ENCODE assay signal across 15 cellular contexts in the genomic region with DNA sequence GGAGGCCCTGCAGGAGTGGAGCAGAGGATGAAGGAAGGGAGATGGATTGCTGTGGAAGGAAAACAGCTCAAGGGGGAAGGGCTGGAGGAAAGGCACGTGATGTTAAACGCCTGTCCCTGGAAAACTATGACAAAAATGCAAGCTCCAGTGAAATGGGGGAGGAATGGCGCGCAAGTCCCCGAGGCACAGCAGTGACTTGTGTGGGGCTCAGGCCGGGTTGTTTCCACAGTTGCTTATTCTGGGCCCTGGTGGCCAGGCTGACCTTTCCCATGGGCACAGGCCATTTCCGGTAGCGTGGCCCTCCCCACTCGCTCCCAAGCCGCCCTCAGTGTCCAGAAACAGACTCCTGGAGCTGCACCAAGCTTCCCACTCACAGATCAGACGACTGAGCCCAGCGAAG.
DNase-seq lines count a peak whose midpoint lies in the region; ATAC-seq, FAIRE-seq and TF ChIP-seq lines count a peak whose summit lies in the region.
"Had no signal": no experiment of that assay in that cellular context is flagged by ENCODE, and none has a peak within 500 bp of the region (broad histone marks: within the 10 kb centered on the region; RNA-seq: fewer than 3 reads in every experiment).

No MANE protein-coding gene starts in this region.

- H3K4me1 Mint-ChIP-seq in central memory CD8-positive, alpha-beta T cell: peaks cover 28% of the 10 kb centered on the region

- H3K9me3 ChIP-seq in kidney (ENCODE audit: control insufficient read depth in 1 of 2, low read length in 2 of 2): no peaks in the 10 kb centered on the region
- peaks cover 0 to 7% (median 0%) of the 10 kb centered on the region in 8 donors for H3K9me3 ChIP-seq in spleen
- H3K9me3 ChIP-seq: upper lobe of right lung had no signal

- H3K4me1 ChIP-seq in kidney (ENCODE audit: control insufficient read depth in 1 of 2, insufficient read depth in 1 of 2, low read depth in 1 of 2, low read length in 2 of 2): peaks cover 0 to 5% of the 10 kb centered on the region in 2 donors
- H3K4me1 ChIP-seq in spleen: peaks cover 0 to 45% (median 10%) of the 10 kb centered on the region in 6 donors
- H3K4me1 ChIP-seq: upper lobe of right lung had no signal

- H3K36me3 Mint-ChIP-seq in central memory CD8-positive, alpha-beta T cell (ENCODE audit: insufficient read depth): peaks cover 16% of the 10 kb centered on the region

- TF ChIP-seq CTCF in kidney (IDR thresholded peaks at IDR 0.05; ENCODE audit: borderline replicate concordance, extremely low read depth, insufficient read depth) (no peak), spleen (IDR thresholded peaks at IDR 0.05 in 8 of 11, conservative IDR thresholded peaks at IDR 0.05 in 3 of 11) (no peak)

- intact Hi-C loops in kidney (cut with DNase I): no loop called here
- intact Hi-C loops in spleen (cut with DNase I; ENCODE audit: low total_unique reads): no loop called here

- H3K27ac ChIP-seq in kidney (ENCODE audit: low read depth in 2 of 2, low read length in 2 of 2) (peak overlapping the region; percentile 42 to 51), spleen (peak overlapping the region in 7 of 8 donors; percentile 41 to 75 (median 67))
- H3K27ac ChIP-seq: cardiac muscle cell, upper lobe of right lung had no signal

- no peak for ATAC-seq in central memory CD8-positive, alpha-beta T cell (replicated peaks; ENCODE audit: extremely low read depth, poor library complexity, severe bottlenecking)
- ATAC-seq in HG03135 (IDR thresholded peaks at IDR 0.05; ENCODE audit: unreplicated experiment) (no peak), GM21367 (IDR thresholded peaks at IDR 0.05; ENCODE audit: unreplicated experiment) (no peak)
- ATAC-seq: upper lobe of right lung had no signal

- H3K4me3 Mint-ChIP-seq in central memory CD8-positive, alpha-beta T cell: no peak overlapping the region
- H3K4me3 Mint-ChIP-seq: CD4-positive, alpha-beta memory T cell had no signal

- DNase-seq in EL: peak; percentile 65
- no peak for DNase-seq in central memory CD8-positive, alpha-beta T cell (ENCODE audit: low spot score in 2 of 2)
- DNase-seq in kidney: peak; percentile 88
- no peak for DNase-seq in spleen
- no peak for DNase-seq in frontal cortex (ENCODE audit: low spot score in 2 of 2)
- DNase-seq: activated CD8-positive, alpha-beta memory T cell treated with anti-CD3 and anti-CD28 coated beads for 24 hours; activated naive CD4-positive, alpha-beta T cell treated with Interleukin-2 at 50 U/mL for 16 hours; CD4-positive, alpha-beta memory T cell; NCI-H2171; occipital lobe; upper lobe of right lung had no signal

- peaks cover 0 to 5% of the 10 kb centered on the region in 2 donors for H3K36me3 ChIP-seq in kidney (ENCODE audit: control insufficient read depth in 1 of 2, insufficient read depth in 2 of 2, low read length in 2 of 2)
- H3K36me3 ChIP-seq in spleen: peaks cover 0 to 18% (median 0%) of the 10 kb centered on the region in 6 donors
- H3K36me3 ChIP-seq: cardiac muscle cell, upper lobe of right lung had no signal

- H3K27ac Mint-ChIP-seq in central memory CD8-positive, alpha-beta T cell (ENCODE audit: low read depth): peak overlapping the region; percentile 36

- H3K27me3 ChIP-seq in spleen (replicated peaks in 1 of 7): no peaks in the 10 kb centered on the region
- H3K27me3 ChIP-seq: cardiac muscle cell, upper lobe of right lung had no signal

- H3K27me3 Mint-ChIP-seq in central memory CD8-positive, alpha-beta T cell: no peaks in the 10 kb centered on the region
- H3K27me3 Mint-ChIP-seq: CD4-positive, alpha-beta memory T cell had no signal

- peaks cover 11% of the 10 kb centered on the region for H3K9me3 Mint-ChIP-seq in central memory CD8-positive, alpha-beta T cell

- FAIRE-seq in kidney (lab: Jason Lieb, UNC) (no peak), frontal cortex (lab: Jason Lieb, UNC) (no peak)
- FAIRE-seq: TTC549 had no signal

- H3K4me3 ChIP-seq in kidney (ENCODE audit: low read length in 2 of 2) (no peak overlapping the region), spleen (no peak overlapping the region)
- H3K4me3 ChIP-seq: cardiac muscle cell, upper lobe of right lung had no signal

- WGBS in spleen, 5 donors: 71 to 89% (median 79%) methylated on average over 6 to 12 of the region's 12 CpGs

- no peak for TF ChIP-seq POLR2A in spleen (IDR thresholded peaks at IDR 0.05)

- H3K9ac ChIP-seq in kidney (ENCODE audit: low read length in 2 of 2): peak overlapping the region in 1 of 2 donors; percentile 26

Comparison
In these comparisons a context has a peak if more than half of its experiments do, and no peak if none do; other contexts are left out.
1. DNase-seq: peak in EL (single experiment) and kidney (single experiment); none in central memory CD8-positive, alpha-beta T cell (0 of 2), spleen (single experiment) and frontal cortex (0 of 2).